ENCODE assay signal across 8 cellular contexts in the genomic region with DNA sequence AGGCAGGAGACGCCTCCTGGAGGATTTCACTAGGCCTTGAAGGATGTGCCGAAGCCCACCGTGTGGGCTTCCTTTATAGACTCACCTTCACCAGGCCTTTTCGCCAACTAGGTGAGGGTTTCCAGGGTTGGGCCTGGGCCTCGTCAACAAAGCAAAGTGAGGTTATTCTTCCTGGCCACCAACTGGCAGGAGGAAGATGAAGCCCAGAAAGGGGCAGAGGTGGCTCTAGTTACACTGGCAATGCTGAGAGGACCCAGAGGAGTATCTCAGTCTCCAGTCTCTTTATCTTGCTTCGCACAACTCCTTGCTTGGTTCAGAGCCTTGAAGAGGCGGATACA. TPM values are rescaled to one million over a fixed set of nuclear protein-coding genes. Genes with fewer than 3 reads are reported as not detected.
A peak's percentile ranks its signal among the peaks of the same experiment; 100 is the strongest.
DNase-seq lines count a peak whose midpoint lies in the region; ATAC-seq lines count a peak whose summit lies in the region.

No MANE protein-coding gene starts in this region.

- H3K9ac ChIP-seq in stomach smooth muscle (ENCODE audit: low read length in 2 of 2): peak overlapping the region; percentile 56 to 66

- H3K36me3 Mint-ChIP-seq in T-helper 2 cell treated with Interferon-gamma antibody and Interleukin-4, amounts not matched to agents 5 μg/mL and 100 μg/mL, for 36 hours (ENCODE audit: low read depth): peaks cover 6% of the 10 kb centered on the region
- peaks cover 19% of the 10 kb centered on the region for H3K36me3 Mint-ChIP-seq in activated T-helper 17 cell treated with anti-CD3 and anti-CD28 coated beads, Interleukin-2, amount 50 U/mL, for 72 hours (ENCODE audit: low read depth)

- no peaks in the 10 kb centered on the region for H3K9me3 ChIP-seq in stomach smooth muscle (ENCODE audit: control insufficient read depth in 2 of 2, low read length in 2 of 2)

- no peaks in the 10 kb centered on the region for H3K36me3 ChIP-seq in stomach smooth muscle (ENCODE audit: control insufficient read depth in 2 of 2, insufficient read depth in 2 of 2, low read length in 2 of 2)

- no peak for ATAC-seq in activated T-helper 17 cell treated with anti-CD3 and anti-CD28 coated beads, Interleukin-2, amount 50 U/mL, for 72 hours (replicated peaks)

- H3K4me1 Mint-ChIP-seq in T-helper 2 cell treated with Interferon-gamma antibody and Interleukin-4, amounts not matched to agents 5 μg/mL and 100 μg/mL, for 36 hours (ENCODE audit: low read depth): peaks cover 26% of the 10 kb centered on the region
- H3K4me1 Mint-ChIP-seq in activated T-helper 17 cell treated with anti-CD3 and anti-CD28 coated beads, Interleukin-2, amount 50 U/mL, for 72 hours: peaks cover 22% of the 10 kb centered on the region

- H3K27me3 ChIP-seq in layer of hippocampus (ENCODE audit: control insufficient read depth, insufficient read depth, low read length): no peaks in the 10 kb centered on the region
- H3K27me3 ChIP-seq in stomach smooth muscle (ENCODE audit: control insufficient read depth in 1 of 2, insufficient read depth in 2 of 2, low read length in 2 of 2): no peaks in the 10 kb centered on the region

- H3K9me3 Mint-ChIP-seq in T-helper 2 cell treated with Interferon-gamma antibody and Interleukin-4, amounts not matched to agents 5 μg/mL and 100 μg/mL, for 36 hours: no peaks in the 10 kb centered on the region
- H3K9me3 Mint-ChIP-seq in activated T-helper 17 cell treated with anti-CD3 and anti-CD28 coated beads, Interleukin-2, amount 50 U/mL, for 72 hours: no peaks in the 10 kb centered on the region

- H3K4me3 ChIP-seq in stomach smooth muscle (ENCODE audit: low read length in 2 of 2): peak overlapping the region; percentile 29 to 76

- peaks cover 29% of the 10 kb centered on the region for H3K4me1 ChIP-seq in stomach smooth muscle (ENCODE audit: control insufficient read depth, insufficient read depth, low read length)

- H3K4me3 Mint-ChIP-seq in T-helper 2 cell treated with Interferon-gamma antibody and Interleukin-4, amounts not matched to agents 5 μg/mL and 100 μg/mL, for 36 hours: peak overlapping the region; percentile 65
- H3K4me3 Mint-ChIP-seq in activated T-helper 17 cell treated with anti-CD3 and anti-CD28 coated beads, Interleukin-2, amount 50 U/mL, for 72 hours: peak overlapping the region; percentile 63

- H3K27ac Mint-ChIP-seq in T-helper 2 cell treated with Interferon-gamma antibody and Interleukin-4, amounts not matched to agents 5 μg/mL and 100 μg/mL, for 36 hours: peak overlapping the region; percentile 87
- peak overlapping the region; percentile 91 for H3K27ac Mint-ChIP-seq in activated T-helper 17 cell treated with anti-CD3 and anti-CD28 coated beads, Interleukin-2, amount 50 U/mL, for 72 hours

- H3K27me3 Mint-ChIP-seq in T-helper 2 cell treated with Interferon-gamma antibody and Interleukin-4, amounts not matched to agents 5 μg/mL and 100 μg/mL, for 36 hours (ENCODE audit: low read depth): no peaks in the 10 kb centered on the region
- H3K27me3 Mint-ChIP-seq in activated T-helper 17 cell treated with anti-CD3 and anti-CD28 coated beads, Interleukin-2, amount 50 U/mL, for 72 hours: no peaks in the 10 kb centered on the region

- DNase-seq in T-helper 2 cell treated with Interferon-gamma antibody and Interleukin-4, amounts not matched to agents 5 μg/mL and 100 μg/mL, for 36 hours (ENCODE audit: low spot score): no peak
- DNase-seq in T-helper 2 cell: no peak
- no peak for DNase-seq in OCI-M2 (lab: John Stamatoyannopoulos, UW; ENCODE audit: unreplicated experiment)
- no peak for DNase-seq in Kasumi-1 (lab: John Stamatoyannopoulos, UW)
- DNase-seq in D341Med (ENCODE audit: low spot score): no peak

- H3K27ac ChIP-seq in layer of hippocampus (ENCODE audit: low read depth, low read length) (peak overlapping the region; percentile 87), stomach smooth muscle (ENCODE audit: low read length) (peak overlapping the region; percentile 78)

RNA-seq across cellular contexts. Expression of gene RELT, which starts 0.4 kb away (rescaled TPM):
- 10 to 100 TPM; 31.2 to 39.9 TPM for total RNA-seq in activated T-helper 17 cell treated with anti-CD3 and anti-CD28 coated beads, Interleukin-2, amount 50 U/mL, for 72 hours
